In genomic region chr14:93033039-93033982, GRCh38 we compare ENCODE assay signal across 9 cellular contexts.
DNase-seq lines count a peak whose midpoint lies in the region; ATAC-seq, FAIRE-seq and TF ChIP-seq lines count a peak whose summit lies in the region.
"Had no signal": no experiment of that assay in that cellular context is flagged by ENCODE, and none has a peak within 500 bp of the region (broad histone marks: within the 10 kb centered on the region; RNA-seq: fewer than 3 reads in every experiment).

No MANE protein-coding gene starts in this region.

- ATAC-seq in GM12878, result peak; percentile 13

- H3K36me3 Mint-ChIP-seq in neural progenitor cell, result no peaks in the 10 kb centered on the region

- no peaks in the 10 kb centered on the region for H4K20me1 ChIP-seq in GM12878 (ENCODE audit: control insufficient read depth, insufficient read depth)
- peaks cover 80% of the 10 kb centered on the region for H4K20me1 ChIP-seq in neural progenitor cell (ENCODE audit: low read depth)

- H3K9me3 Mint-ChIP-seq in neural progenitor cell, result no peaks in the 10 kb centered on the region

- TF ChIP-seq POLR2A in GM12878 (IDR thresholded peaks at IDR 0.05; ENCODE audit: low read depth, low read length), result no peak

- WGBS in GM12878 (ENCODE audit: insufficient coverage, insufficient replicate concordance, low lambda C conversion rate, missing lambda C conversion rate), result 89% methylated on average over 7 of the region's 7 CpGs

- TF ChIP-seq CTCF in HEK293 (tag by site-specific recombination; IDR thresholded peaks at IDR 0.05), result no peak
- no peak for TF ChIP-seq CTCF in GM12878 (IDR thresholded peaks at IDR 0.05 in 2 of 3, conservative IDR thresholded peaks at IDR 0.05 in 1 of 3; ENCODE audit: control insufficient read depth in 2 of 3, extremely low read depth in 1 of 3, insufficient read depth in 1 of 3, low read depth in 3 of 3, low read length in 3 of 3)
- TF ChIP-seq CTCF in neural progenitor cell (IDR thresholded peaks at IDR 0.05), result no peak

- H3K36me3 ChIP-seq in HEK293 (ENCODE audit: control insufficient read depth in 2 of 2, insufficient read depth in 1 of 2, low read length in 2 of 2), result no peaks in the 10 kb centered on the region
- peaks cover 0 to 5% of the 10 kb centered on the region in 2 experiments; a peak in 3 of 4 replicates for H3K36me3 ChIP-seq in GM12878 (ENCODE audit: control insufficient read depth in 2 of 2, insufficient read depth in 2 of 2, low read length in 1 of 2)
- no peaks in the 10 kb centered on the region for H3K36me3 ChIP-seq in neural progenitor cell

- SMC1A ChIA-PET in GM12878 (lab: Charles Lee; ENCODE audit: uncharacterized antibody, unreplicated experiment), result interaction anchor here (0.9 to 5.0 kb wide), 11 partner anchors 15 to 186 kb away, joined by 3 to 61 read pairs (median 3); no protein-coding TSS in a partner anchor

- peak overlapping the region; percentile 10 for H3K4me2 ChIP-seq in GM12878 (ENCODE audit: control insufficient read depth, insufficient read depth)
- H3K4me2 ChIP-seq in neural progenitor cell, result peak overlapping the region; percentile 48

- H3K27ac ChIP-seq in HEK293 (ENCODE audit: extremely low read depth, low read depth, low read length) (no peak overlapping the region), GM12878 (ENCODE audit: control insufficient read depth, insufficient read depth) (peak overlapping the region; percentile 39), neural progenitor cell (no peak overlapping the region)

- H3K9me3 ChIP-seq in HEK293 (ENCODE audit: control insufficient read depth, insufficient read depth, low read depth, low read length) (no peaks in the 10 kb centered on the region), GM12878 (replicated peaks; ENCODE audit: control insufficient read depth, insufficient read depth, low read length) (no peaks in the 10 kb centered on the region), neural progenitor cell (ENCODE audit: low read depth) (no peaks in the 10 kb centered on the region)

- peak; percentile 23 for DNase-seq in COR-L47 (lab: John Stamatoyannopoulos, UW)
- DNase-seq in GM12878 (ENCODE audit: low read depth, low spot score), result no peak
- no peak for DNase-seq in neural progenitor cell (ENCODE audit: low spot score)
- no peak for DNase-seq in DMS 273 (lab: John Stamatoyannopoulos, UW; ENCODE audit: unreplicated experiment)
- no peak for DNase-seq in Ammon's horn (ENCODE audit: low spot score)
- no peak for DNase-seq in GDM1 (lab: John Stamatoyannopoulos, UW)
- DNase-seq: NCI-H2227 treated with DMSO at 0.1 percent for 48 hours had no signal

- H3K9ac ChIP-seq in GM12878 (ENCODE audit: control insufficient read depth, insufficient read depth, low read length) (no peak overlapping the region), neural progenitor cell (no peak overlapping the region)

- peaks cover 7% of the 10 kb centered on the region for H3F3A ChIP-seq in neural progenitor cell (ENCODE audit: low read depth)

- RAD21 ChIA-PET in GM12878 (lab: Charles Lee; ENCODE audit: unreplicated experiment), result interaction anchor here (0.8 to 2.3 kb wide), 11 partner anchors 27 to 151 kb away, joined by 3 to 36 read pairs (median 8); partner anchors contain the start of genes LYSET and MOAP1

- POLR2A ChIA-PET in HEK293 (lab: Yijun Ruan, JAX) (no interaction called here), GM12878 (lab: Charles Lee) (interaction anchor here (0.6 to 1.4 kb wide), 5 partner anchors 9 to 151 kb away, joined by 3 to 5 read pairs (median 3); partner anchors contain the start of gene MOAP1)

- H3K27me3 ChIP-seq in GM12878 (replicated peaks in 1 of 2; ENCODE audit: control insufficient read depth in 2 of 2, insufficient read depth in 2 of 2, low read length in 1 of 2) (no peaks in the 10 kb centered on the region), neural progenitor cell (no peaks in the 10 kb centered on the region)

- no TSS peak for BruUV-seq in GM12878 (replicated peaks; lab: Mats Ljungman, UMichigan)

- CTCF ChIA-PET in HEK293 (lab: Yijun Ruan, JAX) (interaction anchor here (0.9 to 2.2 kb wide), 2 partner anchors 80 to 100 kb away, joined by 3 to 10 read pairs; no protein-coding TSS in a partner anchor), GM12878 (lab: Yijun Ruan, JAX) (interaction anchor here (0.6 to 4.2 kb wide), 19 partner anchors 8 to 151 kb away, joined by 3 to 56 read pairs (median 5); no protein-coding TSS in a partner anchor)

- H3K27me3 Mint-ChIP-seq in neural progenitor cell (ENCODE audit: insufficient read depth, low read depth), result peaks cover 10% of the 10 kb centered on the region

- no peak overlapping the region for H3K27ac Mint-ChIP-seq in neural progenitor cell

- intact Hi-C loops in GM12878 (cut with micrococcal nuclease; ENCODE audit: unreplicated experiment), result no loop called here

- no peak for TF ChIP-seq EP300 in GM12878 (IDR thresholded peaks at IDR 0.05; ENCODE audit: borderline replicate concordance in 1 of 2, control insufficient read depth in 1 of 2, low read depth in 2 of 2, low read length in 2 of 2)

- H3K79me2 ChIP-seq in GM12878 (ENCODE audit: control insufficient read depth, insufficient read depth, low read length), result peaks cover 11% of the 10 kb centered on the region
- peaks cover 9% of the 10 kb centered on the region for H3K79me2 ChIP-seq in neural progenitor cell (ENCODE audit: low read depth)

- no peak overlapping the region for H3K4me3 ChIP-seq in HEK293 (ENCODE audit: low read depth, low read length)
- no peak overlapping the region for H3K4me3 ChIP-seq in GM12878
- H3K4me3 ChIP-seq in neural progenitor cell, result no peak overlapping the region
- H3K4me3 ChIP-seq: coronary artery had no signal

- H2AFZ ChIP-seq in GM12878 (ENCODE audit: control insufficient read depth, low read depth, low read length) (no peak overlapping the region), neural progenitor cell (replicated peaks) (no peak overlapping the region)

- H3K4me3 Mint-ChIP-seq in neural progenitor cell, result no peak overlapping the region

- H3K4me1 ChIP-seq in HEK293 (ENCODE audit: control insufficient read depth, insufficient read depth, low read length) (peaks cover 10% of the 10 kb centered on the region), GM12878 (ENCODE audit: control insufficient read depth, insufficient read depth, low read length) (peaks cover 41% of the 10 kb centered on the region), neural progenitor cell (peaks cover 58% of the 10 kb centered on the region)

- in situ Hi-C loops in GM12878 (cut with MboI), result no loop called here

- peaks cover 66% of the 10 kb centered on the region for H3K4me1 Mint-ChIP-seq in neural progenitor cell

- FAIRE-seq in GM12878 (lab: Jason Lieb, UNC), result peak; percentile 27

- TF ChIP-seq RAD21 in GM12878 (IDR thresholded peaks at IDR 0.05; ENCODE audit: insufficient read depth, low read depth, low read length), result no peak

TF ChIP-seq in HEK293, 187 proteins besides CTCF, POLR2A, EP300 and RAD21:
- TF ChIP-seq ZIC2 (tag by site-specific recombination; IDR thresholded peaks at IDR 0.05), result peak; percentile 98
- TF ChIP-seq ZNF600 (tag by site-specific recombination; IDR thresholded peaks at IDR 0.05), result 0 out of 2 replicates have a peak, but pooled peaks have one; percentile 27
- TF ChIP-seq GLIS1 (tag by site-specific recombination; IDR thresholded peaks at IDR 0.05), result peak; percentile 95
- TF ChIP-seq KLF17 (tag by site-specific recombination; IDR thresholded peaks at IDR 0.05), result peak; percentile 67; the same call in 1 of the 2 replicates
- no peak for TF ChIP-seq ZNF530 (tag by site-specific recombination; IDR thresholded peaks at IDR 0.05; ENCODE audit: low read depth)
- peak; percentile 83 for TF ChIP-seq ZFHX2 (tag by site-specific recombination; conservative IDR thresholded peaks at IDR 0.05)
- TF ChIP-seq ZNF670 (tag by site-specific recombination; IDR thresholded peaks at IDR 0.05; ENCODE audit: low read depth), result no peak
- TF ChIP-seq GLIS2 (tag by site-specific recombination; IDR thresholded peaks at IDR 0.05), result peak; percentile 30
- no peak for TF ChIP-seq ZNF433 (tag by site-specific recombination; IDR thresholded peaks at IDR 0.05; ENCODE audit: low read depth)
- TF ChIP-seq EGR2 (tag by site-specific recombination; IDR thresholded peaks at IDR 0.05; ENCODE audit: low read depth), result peak; percentile 71

TF ChIP-seq in GM12878, 131 proteins besides CTCF, POLR2A, EP300 and RAD21:
- TF ChIP-seq SUZ12 (IDR thresholded peaks at IDR 0.05; ENCODE audit: unreplicated experiment), result no peak
- TF ChIP-seq TCF12 (IDR thresholded peaks at IDR 0.05; ENCODE audit: low read depth, low read length), result no peak
- no peak for TF ChIP-seq NFYA (IDR thresholded peaks at IDR 0.05; ENCODE audit: borderline replicate concordance, low read depth, low read length)
- no peak for TF ChIP-seq WRNIP1 (IDR thresholded peaks at IDR 0.05; ENCODE audit: borderline replicate concordance, low read depth, low read length)
- TF ChIP-seq CHD2 (IDR thresholded peaks at IDR 0.05; ENCODE audit: borderline replicate concordance, low read depth, low read length), result no peak
- no peak for TF ChIP-seq BCLAF1 (IDR thresholded peaks at IDR 0.05)
- TF ChIP-seq HDGF (IDR thresholded peaks at IDR 0.05), result 0 out of 2 replicates have a peak, but pooled peaks have one; percentile 31
TF ChIP-seq in GM12878: peak in this region for 1.
